ENCODE assay signal across 21 cellular contexts in genomic region chr3:11274743-11275142, GRCh38. TPM values are rescaled to one million over a fixed set of nuclear protein-coding genes. Genes with fewer than 3 reads are reported as not detected.
A peak's percentile ranks its signal among the peaks of the same experiment; 100 is the strongest.
DNase-seq lines count a peak whose midpoint lies in the region; ATAC-seq and TF ChIP-seq lines count a peak whose summit lies in the region.
"Had no signal": no experiment of that assay in that cellular context is flagged by ENCODE, and none has a peak within 500 bp of the region (broad histone marks: within the 10 kb centered on the region; RNA-seq: fewer than 3 reads in every experiment).

No MANE protein-coding gene starts in this region.

- POLR2A ChIA-PET in activated CD4-positive, alpha-beta T cell treated with anti-CD3 and anti-CD28 coated beads, Interleukin-2, amount 10 ng/mL, durations not matched to agents 7 days and 5 days (lab: Charles Lee) = no interaction called here

- peaks cover 70% of the 10 kb centered on the region for H3K79me2 ChIP-seq in smooth muscle cell (ENCODE audit: low read depth)

- H2AFZ ChIP-seq in smooth muscle cell (ENCODE audit: low read depth) = no peak overlapping the region

- H3K9me3 ChIP-seq in skeletal muscle tissue (ENCODE audit: control insufficient read depth in 3 of 3, low read length in 3 of 3) (no peaks in the 10 kb centered on the region), smooth muscle cell (replicated peaks; ENCODE audit: low read depth) (no peaks in the 10 kb centered on the region)
- H3K9me3 ChIP-seq: A549, prostate gland had no signal

- ATAC-seq in effector memory CD8-positive, alpha-beta T cell (replicated peaks) = no peak
- no peak for ATAC-seq in GM18519 (IDR thresholded peaks at IDR 0.05; ENCODE audit: low FRiP score, unreplicated experiment)
- ATAC-seq: A549 had no signal

- H3K4me2 ChIP-seq in smooth muscle cell = no peak overlapping the region

- WGBS in smooth muscle cell (ENCODE audit: low lambda C conversion rate) = 79% methylated on average over 3 of the region's 3 CpGs

- H3K27me3 Mint-ChIP-seq in activated CD4-positive, alpha-beta T cell treated with anti-CD3 and anti-CD28 coated beads, Interleukin-2, amount 10 ng/mL, durations not matched to agents 7 days and 5 days = no peaks in the 10 kb centered on the region
- H3K27me3 Mint-ChIP-seq in effector memory CD8-positive, alpha-beta T cell = no peaks in the 10 kb centered on the region
- H3K27me3 Mint-ChIP-seq in activated T-helper 1 cell treated with anti-CD3 and anti-CD28 coated beads, Interleukin-12 subunit alpha, Interleukin-12 subunit beta, Interleukin-2, Interleukin-4 antibody, amounts not matched to agents 30 ng/mL and 10 ng/mL and 1 ng/mL, durations not matched to agents 14 hours and 24 hours and 36 hours (ENCODE audit: insufficient read depth) = peaks cover 3% of the 10 kb centered on the region

- CTCF ChIA-PET in activated CD4-positive, alpha-beta T cell treated with anti-CD3 and anti-CD28 coated beads, Interleukin-2, amount 10 ng/mL, durations not matched to agents 7 days and 5 days (lab: Charles Lee) = interaction anchor here (1.2 to 3.5 kb wide), 2 partner anchors 14 to 35 kb away, joined by 3 to 17 read pairs; no protein-coding TSS in a partner anchor

- peaks cover 6% of the 10 kb centered on the region for H3F3A ChIP-seq in smooth muscle cell (ENCODE audit: low read depth)

- peaks cover 39% of the 10 kb centered on the region for H3K36me3 Mint-ChIP-seq in activated CD4-positive, alpha-beta T cell treated with anti-CD3 and anti-CD28 coated beads, Interleukin-2, amount 10 ng/mL, durations not matched to agents 7 days and 5 days (ENCODE audit: low read depth)
- peaks cover 24% of the 10 kb centered on the region for H3K36me3 Mint-ChIP-seq in effector memory CD8-positive, alpha-beta T cell (ENCODE audit: insufficient read depth)
- H3K36me3 Mint-ChIP-seq in activated T-helper 1 cell treated with anti-CD3 and anti-CD28 coated beads, Interleukin-12 subunit alpha, Interleukin-12 subunit beta, Interleukin-2, Interleukin-4 antibody, amounts not matched to agents 30 ng/mL and 10 ng/mL and 1 ng/mL, durations not matched to agents 14 hours and 24 hours and 36 hours (ENCODE audit: low read depth) = peaks cover 35% of the 10 kb centered on the region

- H3K27ac ChIP-seq in HL-60 (replicated peaks) (peak overlapping the region; percentile 94), skeletal muscle tissue (ENCODE audit: low read depth, low read length) (peak overlapping the region; percentile 5), smooth muscle cell (ENCODE audit: low read depth) (no peak overlapping the region)
- H3K27ac ChIP-seq: A549, prostate gland, SK-N-MC, WERI-Rb-1 had no signal

- no peak overlapping the region for H3K4me3 Mint-ChIP-seq in activated CD4-positive, alpha-beta T cell treated with anti-CD3 and anti-CD28 coated beads, Interleukin-2, amount 10 ng/mL, durations not matched to agents 7 days and 5 days
- H3K4me3 Mint-ChIP-seq in effector memory CD8-positive, alpha-beta T cell = no peak overlapping the region
- H3K4me3 Mint-ChIP-seq in activated T-helper 1 cell treated with anti-CD3 and anti-CD28 coated beads, Interleukin-12 subunit alpha, Interleukin-12 subunit beta, Interleukin-2, Interleukin-4 antibody, amounts not matched to agents 30 ng/mL and 10 ng/mL and 1 ng/mL, durations not matched to agents 14 hours and 24 hours and 36 hours = no peak overlapping the region

- no peaks in the 10 kb centered on the region for H4K20me1 ChIP-seq in smooth muscle cell (ENCODE audit: low read depth)

- H3K36me3 ChIP-seq in skeletal muscle tissue (ENCODE audit: control insufficient read depth in 3 of 3, insufficient read depth in 3 of 3, low read length in 3 of 3) (peaks cover 0 to 7% (median 4%) of the 10 kb centered on the region in 3 donors), smooth muscle cell (ENCODE audit: low read depth) (no peaks in the 10 kb centered on the region)
- H3K36me3 ChIP-seq: prostate gland had no signal

- H3K27ac Mint-ChIP-seq in activated CD4-positive, alpha-beta T cell treated with anti-CD3 and anti-CD28 coated beads, Interleukin-2, amount 10 ng/mL, durations not matched to agents 7 days and 5 days = peak overlapping the region; percentile 50
- H3K27ac Mint-ChIP-seq in effector memory CD8-positive, alpha-beta T cell = peak overlapping the region; percentile 99
- no peak overlapping the region for H3K27ac Mint-ChIP-seq in activated T-helper 1 cell treated with anti-CD3 and anti-CD28 coated beads, Interleukin-12 subunit alpha, Interleukin-12 subunit beta, Interleukin-2, Interleukin-4 antibody, amounts not matched to agents 30 ng/mL and 10 ng/mL and 1 ng/mL, durations not matched to agents 14 hours and 24 hours and 36 hours

- peaks cover 56% of the 10 kb centered on the region for H3K4me1 Mint-ChIP-seq in activated CD4-positive, alpha-beta T cell treated with anti-CD3 and anti-CD28 coated beads, Interleukin-2, amount 10 ng/mL, durations not matched to agents 7 days and 5 days
- peaks cover 25 to 39% of the 10 kb centered on the region in 2 donors for H3K4me1 Mint-ChIP-seq in effector memory CD8-positive, alpha-beta T cell (ENCODE audit: low read depth in 2 of 2)
- H3K4me1 Mint-ChIP-seq in activated T-helper 1 cell treated with anti-CD3 and anti-CD28 coated beads, Interleukin-12 subunit alpha, Interleukin-12 subunit beta, Interleukin-2, Interleukin-4 antibody, amounts not matched to agents 30 ng/mL and 10 ng/mL and 1 ng/mL, durations not matched to agents 14 hours and 24 hours and 36 hours (ENCODE audit: low read depth) = peaks cover 61% of the 10 kb centered on the region

- H3K9ac ChIP-seq in skeletal muscle tissue (ENCODE audit: low read depth in 1 of 3, low read length in 3 of 3) = no peak overlapping the region
- H3K9ac ChIP-seq in smooth muscle cell (ENCODE audit: low read depth) = no peak overlapping the region

- no peak for DNase-seq in activated CD4-positive, alpha-beta T cell treated with anti-CD3 and anti-CD28 coated beads, Interleukin-2, amount 10 ng/mL, durations not matched to agents 7 days and 5 days
- DNase-seq in activated CD4-positive, alpha-beta T cell treated with anti-CD3 and anti-CD28 coated beads for 1 hour = no peak
- no peak for DNase-seq in HL-60 (ENCODE audit: low read depth in 1 of 2, low spot score in 1 of 2)
- no peak for DNase-seq in effector memory CD8-positive, alpha-beta T cell
- DNase-seq in activated T-helper 1 cell treated with anti-CD3 and anti-CD28 coated beads, Interleukin-12 subunit alpha, Interleukin-12 subunit beta, Interleukin-2, Interleukin-4 antibody, amounts not matched to agents 30 ng/mL and 10 ng/mL and 1 ng/mL, durations not matched to agents 14 hours and 24 hours and 36 hours (ENCODE audit: low spot score) = no peak
- DNase-seq in smooth muscle cell (lab: John Stamatoyannopoulos, UW; ENCODE audit: unreplicated experiment) = no peak
- DNase-seq: activated CD4-positive, alpha-beta T cell treated with anti-CD3 and anti-CD28 coated beads, Interleukin-2, amount 50 U/mL, for 48 hours; cortex of kidney; H9; Karpas-422; left ventricle myocardium superior; NCI-H1092 treated with DMSO at 0.1 percent for 48 hours; NCI-H2029; NCI-H526 treated with DMSO at 0.1 percent for 48 hours; T-helper 9 cell; WERI-Rb-1 had no signal

- peak overlapping the region; percentile 97 for H3K4me3 ChIP-seq in HL-60 (replicated peaks; ENCODE audit: insufficient read depth, low read length)
- H3K4me3 ChIP-seq in skeletal muscle tissue (ENCODE audit: low read length in 3 of 3) = no peak overlapping the region
- no peak overlapping the region for H3K4me3 ChIP-seq in smooth muscle cell
- H3K4me3 ChIP-seq: A549, prostate gland, SK-N-MC had no signal

- no peaks in the 10 kb centered on the region for H3K27me3 ChIP-seq in HL-60 (ENCODE audit: insufficient read depth, poor library complexity, severe bottlenecking)
- no peaks in the 10 kb centered on the region for H3K27me3 ChIP-seq in skeletal muscle tissue (ENCODE audit: control insufficient read depth in 3 of 3, insufficient read depth in 3 of 3, low read length in 3 of 3)
- no peaks in the 10 kb centered on the region for H3K27me3 ChIP-seq in smooth muscle cell (ENCODE audit: low read depth)

- intact Hi-C loops in activated T-helper 1 cell treated with anti-CD3 and anti-CD28 coated beads, Interleukin-12 subunit alpha, Interleukin-12 subunit beta, Interleukin-2, Interleukin-4 antibody, amounts not matched to agents 30 ng/mL and 10 ng/mL and 1 ng/mL, durations not matched to agents 14 hours and 24 hours and 36 hours (cut with micrococcal nuclease) = loop anchor here (5.0 to 10.0 kb wide), 2 partner anchors 58 to 1210 kb away; partner anchors contain the start of gene TSEN2

- H3K4me1 ChIP-seq in skeletal muscle tissue (ENCODE audit: control insufficient read depth in 3 of 3, insufficient read depth in 3 of 3, low read length in 3 of 3) = peaks cover 12 to 32% (median 14%) of the 10 kb centered on the region in 3 donors
- peaks cover 8% of the 10 kb centered on the region for H3K4me1 ChIP-seq in smooth muscle cell (ENCODE audit: low read depth)

- H3K9me3 Mint-ChIP-seq in activated CD4-positive, alpha-beta T cell treated with anti-CD3 and anti-CD28 coated beads, Interleukin-2, amount 10 ng/mL, durations not matched to agents 7 days and 5 days = peaks cover 10% of the 10 kb centered on the region
- no peaks in the 10 kb centered on the region for H3K9me3 Mint-ChIP-seq in effector memory CD8-positive, alpha-beta T cell
- peaks cover 9% of the 10 kb centered on the region for H3K9me3 Mint-ChIP-seq in activated T-helper 1 cell treated with anti-CD3 and anti-CD28 coated beads, Interleukin-12 subunit alpha, Interleukin-12 subunit beta, Interleukin-2, Interleukin-4 antibody, amounts not matched to agents 30 ng/mL and 10 ng/mL and 1 ng/mL, durations not matched to agents 14 hours and 24 hours and 36 hours

- no peak for TF ChIP-seq CTCF in HL-60 (IDR thresholded peaks at IDR 0.05; ENCODE audit: insufficient read depth, low read length)
- no peak for TF ChIP-seq CTCF in smooth muscle cell (IDR thresholded peaks at IDR 0.05; ENCODE audit: borderline replicate concordance, insufficient read depth, poor library complexity, severe bottlenecking)

RNA-seq across cellular contexts. Expression of gene ATG7, which starts 2.5 kb away (rescaled TPM):
- 10 to 100 TPM; 29.5 to 34.2 TPM for total RNA-seq in activated CD4-positive, alpha-beta T cell treated with anti-CD3 and anti-CD28 coated beads, Interleukin-2, amount 10 ng/mL, durations not matched to agents 7 days and 5 days
- 48.0 TPM for total RNA-seq in skeletal muscle tissue
- total RNA-seq in activated T-helper 1 cell treated with anti-CD3 and anti-CD28 coated beads, Interleukin-12 subunit alpha, Interleukin-12 subunit beta, Interleukin-2, Interleukin-4 antibody, amounts not matched to agents 30 ng/mL and 10 ng/mL and 1 ng/mL, durations not matched to agents 14 hours and 24 hours and 36 hours = 38.6 and 44.0 TPM in 2 replicates
- total RNA-seq in smooth muscle cell = 27.2 and 40.3 TPM in 2 replicates
- polyA plus RNA-seq in smooth muscle cell = 19.4 and 27.4 TPM in 2 replicates
